In the genomic region with DNA sequence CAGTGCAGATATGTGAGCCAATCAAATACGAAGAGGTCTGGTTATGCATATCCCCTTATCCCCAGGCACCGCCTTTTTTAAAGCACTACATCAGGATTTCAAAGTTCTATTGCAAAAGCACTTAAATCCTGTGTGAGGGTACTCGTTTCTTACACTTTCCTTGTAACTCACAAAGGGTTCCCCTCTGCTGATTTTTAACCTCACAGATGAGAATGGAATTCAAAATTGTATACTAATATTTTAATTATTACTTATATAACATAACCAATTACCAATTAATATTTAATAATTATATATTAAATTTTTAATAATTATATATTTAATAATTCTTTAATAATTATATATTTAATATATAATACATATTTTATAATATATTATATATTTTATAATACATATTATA, we compare ENCODE assay signal across 27 cellular contexts.
"Had no signal": no experiment of that assay in that cellular context is flagged by ENCODE, and none has a peak within 500 bp of the region (broad histone marks: within the 10 kb centered on the region; RNA-seq: fewer than 3 reads in every experiment).

No MANE protein-coding gene starts in this region.

- H3K27me3 ChIP-seq: body of pancreas, neural progenitor cell, right atrium auricular region, stomach, suprapubic skin, tibial nerve had no signal

- H3K4me3 ChIP-seq: body of pancreas, neural progenitor cell, right atrium auricular region, stomach, suprapubic skin, tibial nerve had no signal

- ATAC-seq: activated CD4-positive, alpha-beta T cell treated with anti-CD3 and anti-CD28 coated beads for 36 hours; activated CD8-positive, alpha-beta memory T cell treated with anti-CD3 and anti-CD28 coated beads, Interleukin-2, amount 10 ng/mL, durations not matched to agents 7 days and 5 days; activated CD8-positive, alpha-beta T cell treated with anti-CD3 and anti-CD28 coated beads, Interleukin-2, amount 10 ng/mL, durations not matched to agents 7 days and 5 days; body of pancreas; left cardiac atrium; naive thymus-derived CD4-positive, alpha-beta T cell; stimulated activated naive B cell treated with anti-CD40 and anti-IgM and Interleukin-4, amounts not matched to agents 10 μg/mL and 1 μg/mL and 100 μg/mL, for 72 hours had no signal

- DNase-seq: activated CD4-positive, alpha-beta T cell treated with anti-CD3 and anti-CD28 coated beads for 36 hours; activated CD4-positive, CD25-positive, alpha-beta regulatory T cell; activated CD8-positive, alpha-beta memory T cell treated with anti-CD3 and anti-CD28 coated beads, Interleukin-2, amount 10 ng/mL, durations not matched to agents 7 days and 5 days; activated CD8-positive, alpha-beta T cell treated with anti-CD3 and anti-CD28 coated beads, Interleukin-2, amount 10 ng/mL, durations not matched to agents 7 days and 5 days; activated naive CD4-positive, alpha-beta T cell treated with Interleukin-2 at 50 U/mL for 16 hours; activated T-cell treated with anti-CD3 and anti-CD28 coated beads, Interleukin-2, amount 50 U/mL, for 48 hours; body of pancreas; dermis blood vessel endothelial cell; effector CD8-positive, alpha-beta T cell; left cardiac atrium; mammary epithelial cell; naive thymus-derived CD4-positive, alpha-beta T cell; occipital lobe; stimulated activated CD4-positive, alpha-beta T cell treated with anti-CD3 and anti-CD28 coated beads, Interleukin-15, amount 100 ng/mL, for 24 hours; stimulated activated CD4-positive, alpha-beta T cell treated with anti-CD3 and anti-CD28 coated beads, Interleukin-2, amount 100 ng/mL, for 24 hours; stimulated activated naive B cell treated with anti-CD40 and anti-IgM and Interleukin-4, amounts not matched to agents 10 μg/mL and 1 μg/mL and 100 μg/mL, for 72 hours; stomach had no signal

- H3K27me3 Mint-ChIP-seq: activated CD4-positive, alpha-beta T cell treated with anti-CD3 and anti-CD28 coated beads for 36 hours; activated CD8-positive, alpha-beta memory T cell treated with anti-CD3 and anti-CD28 coated beads, Interleukin-2, amount 10 ng/mL, durations not matched to agents 7 days and 5 days; activated naive CD8-positive, alpha-beta T cell; naive thymus-derived CD4-positive, alpha-beta T cell had no signal

- H3K9me3 Mint-ChIP-seq: activated T-helper 2 cell treated with anti-CD3 and anti-CD28 coated beads, Interferon-gamma antibody, Interleukin-2, Interleukin-4, amounts not matched to agents 10 μg/mL and 5 μg/mL and 100 μg/mL, durations not matched to agents 14 hours and 24 hours and 36 hours; mesothelial cell of epicardium; naive thymus-derived CD4-positive, alpha-beta T cell; neural progenitor cell; stimulated activated naive B cell treated with anti-CD40 and anti-IgM and Interleukin-4, amounts not matched to agents 10 μg/mL and 1 μg/mL and 100 μg/mL, for 72 hours; T-helper 2 cell treated with Interferon-gamma antibody and Interleukin-4, amounts not matched to agents 5 μg/mL and 100 μg/mL, for 36 hours had no signal

- H3K4me1 Mint-ChIP-seq: activated CD8-positive, alpha-beta memory T cell treated with anti-CD3 and anti-CD28 coated beads, Interleukin-2, amount 10 ng/mL, durations not matched to agents 7 days and 5 days; naive thymus-derived CD4-positive, alpha-beta T cell; stimulated activated naive B cell treated with anti-CD40 and anti-IgM and Interleukin-4, amounts not matched to agents 10 μg/mL and 1 μg/mL and 100 μg/mL, for 72 hours had no signal

- H3K4me1 ChIP-seq: body of pancreas, neural progenitor cell, right atrium auricular region, stomach had no signal

- H3K9ac ChIP-seq: neural progenitor cell had no signal

- H3K4me2 ChIP-seq: neural progenitor cell had no signal

- H3K27ac Mint-ChIP-seq: activated CD4-positive, alpha-beta T cell treated with anti-CD3 and anti-CD28 coated beads for 36 hours; activated CD8-positive, alpha-beta memory T cell treated with anti-CD3 and anti-CD28 coated beads, Interleukin-2, amount 10 ng/mL, durations not matched to agents 7 days and 5 days; activated CD8-positive, alpha-beta T cell treated with anti-CD3 and anti-CD28 coated beads, Interleukin-2, amount 10 ng/mL, durations not matched to agents 7 days and 5 days; activated naive CD8-positive, alpha-beta T cell; activated T-helper 2 cell treated with anti-CD3 and anti-CD28 coated beads, Interferon-gamma antibody, Interleukin-2, Interleukin-4, amounts not matched to agents 10 μg/mL and 5 μg/mL and 100 μg/mL, durations not matched to agents 14 hours and 24 hours and 36 hours; mesothelial cell of epicardium; naive thymus-derived CD4-positive, alpha-beta T cell; neural progenitor cell; stimulated activated naive B cell treated with anti-CD40 and anti-IgM and Interleukin-4, amounts not matched to agents 10 μg/mL and 1 μg/mL and 100 μg/mL, for 72 hours; T-helper 2 cell treated with Interferon-gamma antibody and Interleukin-4, amounts not matched to agents 5 μg/mL and 100 μg/mL, for 36 hours had no signal

- H3K36me3 ChIP-seq: neural progenitor cell, right atrium auricular region, stomach, suprapubic skin, tibial nerve had no signal

- H3K4me3 Mint-ChIP-seq: activated CD4-positive, alpha-beta T cell treated with anti-CD3 and anti-CD28 coated beads for 36 hours; activated CD8-positive, alpha-beta memory T cell treated with anti-CD3 and anti-CD28 coated beads, Interleukin-2, amount 10 ng/mL, durations not matched to agents 7 days and 5 days; activated CD8-positive, alpha-beta T cell treated with anti-CD3 and anti-CD28 coated beads, Interleukin-2, amount 10 ng/mL, durations not matched to agents 7 days and 5 days; activated naive CD8-positive, alpha-beta T cell; mesothelial cell of epicardium; naive thymus-derived CD4-positive, alpha-beta T cell; neural progenitor cell; stimulated activated naive B cell treated with anti-CD40 and anti-IgM and Interleukin-4, amounts not matched to agents 10 μg/mL and 1 μg/mL and 100 μg/mL, for 72 hours; T-helper 2 cell treated with Interferon-gamma antibody and Interleukin-4, amounts not matched to agents 5 μg/mL and 100 μg/mL, for 36 hours had no signal

- H3K9me3 ChIP-seq: body of pancreas, right atrium auricular region, stomach, suprapubic skin, tibial nerve had no signal

- H3K27ac ChIP-seq: body of pancreas, epithelial cell of prostate, neural progenitor cell, right atrium auricular region, stomach, suprapubic skin, tibial nerve had no signal

- H3K36me3 Mint-ChIP-seq: activated CD8-positive, alpha-beta memory T cell treated with anti-CD3 and anti-CD28 coated beads, Interleukin-2, amount 10 ng/mL, durations not matched to agents 7 days and 5 days; mesothelial cell of epicardium; naive thymus-derived CD4-positive, alpha-beta T cell; neural progenitor cell; stimulated activated naive B cell treated with anti-CD40 and anti-IgM and Interleukin-4, amounts not matched to agents 10 μg/mL and 1 μg/mL and 100 μg/mL, for 72 hours had no signal

- FAIRE-seq: keratinocyte had no signal
